In the genomic region with DNA sequence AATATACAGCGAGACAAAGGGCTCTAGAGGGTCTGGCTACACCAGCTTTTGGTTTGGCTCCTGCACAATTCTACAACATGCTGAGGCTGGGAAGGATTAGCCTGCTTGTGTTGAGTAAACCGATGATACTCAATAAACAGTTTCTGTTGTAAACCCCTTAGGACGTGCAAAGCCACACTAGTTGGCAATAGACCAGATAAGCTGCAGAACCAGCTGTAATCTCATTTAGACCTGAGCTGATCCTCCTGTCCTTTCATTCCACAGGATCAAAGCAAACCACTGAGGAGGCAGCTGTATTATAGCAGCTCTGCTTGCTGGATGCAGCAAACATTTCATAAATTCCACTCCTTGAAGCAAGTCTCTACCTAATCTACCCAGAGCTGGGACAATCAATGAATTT, we compare ENCODE assay signal across 17 cellular contexts.
DNase-seq lines count a peak whose midpoint lies in the region; ATAC-seq and TF ChIP-seq lines count a peak whose summit lies in the region.
"Had no signal": no experiment of that assay in that cellular context is flagged by ENCODE, and none has a peak within 500 bp of the region (broad histone marks: within the 10 kb centered on the region; RNA-seq: fewer than 3 reads in every experiment).

No MANE protein-coding gene starts in this region.

- H3F3A ChIP-seq in SK-N-SH (replicated peaks; ENCODE audit: insufficient read depth) = peaks cover 4% of the 10 kb centered on the region

- 57% methylated on average over 3 of the region's 3 CpGs for WGBS in SK-N-SH (ENCODE audit: low lambda C conversion rate)

- POLR2A ChIA-PET in SK-N-SH (lab: Yijun Ruan, JAX) = interaction anchor here (0.9 kb wide), 1 partner anchor 12 kb away, joined by 3 read pairs; no protein-coding TSS in a partner anchor

- no peaks in the 10 kb centered on the region for H3K9me2 ChIP-seq in SK-N-SH

- TF ChIP-seq EP300 in SK-N-SH (IDR thresholded peaks at IDR 0.05; ENCODE audit: borderline replicate concordance in 1 of 2, low read depth in 1 of 2, low read length in 1 of 2) = peak in 1 of 2 experiments; percentile 27; a peak in 1 of 4 replicates

- DNase-seq in SK-N-SH (peak; percentile 39), NCI-H524 (lab: John Stamatoyannopoulos, UW) (peak; percentile 67 to 92), fibroblast of gingiva (ENCODE audit: low read depth) (peak; percentile 10), posterior cingulate gyrus (no peak), activated gamma-delta T cell (lab: John Stamatoyannopoulos, UW) (no peak), MV-4-11 (lab: John Stamatoyannopoulos, UW) (no peak), GM19238 (ENCODE audit: insufficient read length, low spot score) (no peak)
- DNase-seq: activated CD4-positive, alpha-beta T cell treated with anti-CD3 and anti-CD28 coated beads, Interleukin-2, amount 10 ng/mL, durations not matched to agents 24 days and 14 days; activated naive CD8-positive, alpha-beta T cell treated with anti-CD3 and anti-CD28 coated beads, Interleukin-2, amount 50 U/mL, for 24 hours; activated T-cell treated with anti-CD3 and anti-CD28 coated beads, Interleukin-2, amount 50 U/mL, for 48 hours; DMS153; immature natural killer cell; right cardiac atrium; SHP77 treated with DMSO at 0.1 percent for 48 hours; stimulated activated CD4-positive, alpha-beta T cell treated with anti-CD3 and anti-CD28 coated beads, Interleukin-2, amount 100 ng/mL, for 48 hours; thyroid gland had no signal

- no peak overlapping the region for H3K4me3 ChIP-seq in SK-N-SH (ENCODE audit: low read depth in 2 of 2, low read length in 1 of 2)
- H3K4me3 ChIP-seq: thyroid gland had no signal

- no peak overlapping the region for H3K9ac ChIP-seq in SK-N-SH

- H4K20me1 ChIP-seq in SK-N-SH (ENCODE audit: insufficient read depth) = no peaks in the 10 kb centered on the region

- CTCF ChIA-PET in SK-N-SH (lab: Yijun Ruan, JAX) = interaction anchor here (8.9 to 14.4 kb wide), 2 partner anchors 12 to 16 kb away, joined by 63 to 115 read pairs; no protein-coding TSS in a partner anchor

- intact Hi-C loops in posterior cingulate gyrus (cut with DNase I) = no loop called here

- H3K79me2 ChIP-seq in SK-N-SH (ENCODE audit: insufficient read depth) = peaks cover 4% of the 10 kb centered on the region; the same call in 1 of the 2 replicates

- no peak overlapping the region for H3K4me2 ChIP-seq in SK-N-SH

- H2AFZ ChIP-seq in SK-N-SH (ENCODE audit: low read depth) = no peak overlapping the region

- H3K4me1 ChIP-seq in SK-N-SH (ENCODE audit: control insufficient read depth in 1 of 2, insufficient read depth in 2 of 2, low read depth in 1 of 2, low read length in 1 of 2) = peaks cover 8 to 24% of the 10 kb centered on the region in 2 experiments; a peak in 3 of 4 replicates
- H3K4me1 ChIP-seq: thyroid gland had no signal

- TF ChIP-seq CTCF in SK-N-SH (IDR thresholded peaks at IDR 0.05) = no peak

- peak overlapping the region in 1 of 2 experiments; percentile 43; a peak in 2 of 4 replicates for H3K27ac ChIP-seq in SK-N-SH (ENCODE audit: low read depth in 2 of 2, low read length in 1 of 2)
- H3K27ac ChIP-seq: thyroid gland had no signal

- H3K36me3 ChIP-seq in SK-N-SH (replicated peaks in 1 of 2; ENCODE audit: control insufficient read depth in 1 of 2, insufficient read depth in 2 of 2, low read length in 1 of 2) = peaks cover 0 to 8% of the 10 kb centered on the region in 2 experiments
- H3K36me3 ChIP-seq: thyroid gland had no signal

- no peaks in the 10 kb centered on the region for H3K27me3 ChIP-seq in SK-N-SH (ENCODE audit: insufficient read depth)
- H3K27me3 ChIP-seq: thyroid gland had no signal

- no peak for ATAC-seq in SK-N-SH treated with all-trans-retinoic acid at 6 μM for 48 hours
- ATAC-seq: activated naive CD8-positive, alpha-beta T cell treated with anti-CD3 and anti-CD28 coated beads, Interleukin-2, amount 50 U/mL, for 24 hours; right cardiac atrium had no signal

- H3K9me3 ChIP-seq in SK-N-SH = no peaks in the 10 kb centered on the region
- H3K9me3 ChIP-seq: thyroid gland had no signal

- no peak for TF ChIP-seq RAD21 in SK-N-SH (IDR thresholded peaks at IDR 0.05; ENCODE audit: low read length)

TF ChIP-seq in SK-N-SH, 30 proteins besides CTCF, POLR2A, EP300 and RAD21:
- TF ChIP-seq, protein P1, sequence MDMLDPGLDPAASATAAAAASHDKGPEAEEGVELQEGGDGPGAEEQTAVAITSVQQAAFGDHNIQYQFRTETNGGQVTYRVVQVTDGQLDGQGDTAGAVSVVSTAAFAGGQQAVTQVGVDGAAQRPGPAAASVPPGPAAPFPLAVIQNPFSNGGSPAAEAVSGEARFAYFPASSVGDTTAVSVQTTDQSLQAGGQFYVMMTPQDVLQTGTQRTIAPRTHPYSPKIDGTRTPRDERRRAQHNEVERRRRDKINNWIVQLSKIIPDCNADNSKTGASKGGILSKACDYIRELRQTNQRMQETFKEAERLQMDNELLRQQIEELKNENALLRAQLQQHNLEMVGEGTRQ (IDR thresholded peaks at IDR 0.05; ENCODE audit: borderline replicate concordance, low read depth, low read length) = no peak
- TF ChIP-seq RCOR1 (IDR thresholded peaks at IDR 0.05; ENCODE audit: low read length) (peak; percentile 64; the same call in 1 of the 2 replicates), NFIC (IDR thresholded peaks at IDR 0.05; ENCODE audit: borderline replicate concordance) (no peak), FOXJ3 (CRISPR knock-in tag; IDR thresholded peaks at IDR 0.05) (no peak), TEAD4 (IDR thresholded peaks at IDR 0.05; ENCODE audit: borderline replicate concordance, insufficient read depth) (no peak), SMC3 (IDR thresholded peaks at IDR 0.05; ENCODE audit: low read depth, low read length) (no peak)
- TF ChIP-seq, protein P2, sequence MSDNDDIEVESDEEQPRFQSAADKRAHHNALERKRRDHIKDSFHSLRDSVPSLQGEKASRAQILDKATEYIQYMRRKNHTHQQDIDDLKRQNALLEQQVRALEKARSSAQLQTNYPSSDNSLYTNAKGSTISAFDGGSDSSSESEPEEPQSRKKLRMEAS (IDR thresholded peaks at IDR 0.05; ENCODE audit: low read depth) = no peak

TF ChIP-seq in SK-N-SH treated with all-trans-retinoic acid at 6 μM for 48 hours, 23 proteins besides CTCF, POLR2A, EP300 and RAD21:
- TF ChIP-seq OSR1 (CRISPR knock-in tag; IDR thresholded peaks at IDR 0.05) (no peak), ZC3H10 (CRISPR knock-in tag; IDR thresholded peaks at IDR 0.05) (no peak), BACH2 (CRISPR knock-in tag; IDR thresholded peaks at IDR 0.05; ENCODE audit: borderline replicate concordance) (no peak), TOX (CRISPR knock-in tag; IDR thresholded peaks at IDR 0.05; ENCODE audit: borderline replicate concordance) (no peak), ISL1 (CRISPR knock-in tag; IDR thresholded peaks at IDR 0.05) (no peak), GLIS3 (CRISPR knock-in tag; IDR thresholded peaks at IDR 0.05) (no peak), ARNTL (CRISPR knock-in tag; IDR thresholded peaks at IDR 0.05; ENCODE audit: borderline replicate concordance, low read depth) (no peak), ZNF8 (CRISPR knock-in tag; IDR thresholded peaks at IDR 0.05) (no peak)
- TF ChIP-seq, protein P3, sequence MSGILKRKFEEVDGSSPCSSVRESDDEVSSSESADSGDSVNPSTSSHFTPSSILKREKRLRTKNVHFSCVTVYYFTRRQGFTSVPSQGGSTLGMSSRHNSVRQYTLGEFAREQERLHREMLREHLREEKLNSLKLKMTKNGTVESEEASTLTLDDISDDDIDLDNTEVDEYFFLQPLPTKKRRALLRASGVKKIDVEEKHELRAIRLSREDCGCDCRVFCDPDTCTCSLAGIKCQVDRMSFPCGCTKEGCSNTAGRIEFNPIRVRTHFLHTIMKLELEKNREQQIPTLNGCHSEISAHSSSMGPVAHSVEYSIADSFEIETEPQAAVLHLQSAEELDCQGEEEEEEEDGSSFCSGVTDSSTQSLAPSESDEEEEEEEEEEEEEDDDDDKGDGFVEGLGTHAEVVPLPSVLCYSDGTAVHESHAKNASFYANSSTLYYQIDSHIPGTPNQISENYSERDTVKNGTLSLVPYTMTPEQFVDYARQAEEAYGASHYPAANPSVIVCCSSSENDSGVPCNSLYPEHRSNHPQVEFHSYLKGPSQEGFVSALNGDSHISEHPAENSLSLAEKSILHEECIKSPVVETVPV (CRISPR knock-in tag; IDR thresholded peaks at IDR 0.05) = no peak

Comparison
In these comparisons a context has a peak if more than half of its experiments do, and no peak if none do; other contexts are left out.
1. DNase-seq: peak in SK-N-SH (single experiment), NCI-H524 (2 of 2) and fibroblast of gingiva (single experiment); none in posterior cingulate gyrus (0 of 10), activated gamma-delta T cell (single experiment), MV-4-11 (single experiment) and GM19238 (single experiment).